13 cellular contexts compared by ENCODE assay signal in genomic region chr2:20208487-20208882, GRCh38. TPM values are rescaled to one million over a fixed set of nuclear protein-coding genes. Genes with fewer than 3 reads are reported as not detected.
DNase-seq lines count a peak whose midpoint lies in the region; ATAC-seq, FAIRE-seq and TF ChIP-seq lines count a peak whose summit lies in the region.
"Had no signal": no experiment of that assay in that cellular context is flagged by ENCODE, and none has a peak within 500 bp of the region (broad histone marks: within the 10 kb centered on the region; RNA-seq: fewer than 3 reads in every experiment).

No MANE protein-coding gene starts in this region.

- H3K4me3 ChIP-seq in skeletal muscle satellite cell (ENCODE audit: low read length) = no peak overlapping the region
- H3K4me3 ChIP-seq: neural progenitor cell had no signal

- no peak overlapping the region for H3K4me2 ChIP-seq in skeletal muscle satellite cell (ENCODE audit: low read length)
- H3K4me2 ChIP-seq: neural progenitor cell had no signal

- H3K27me3 ChIP-seq in skeletal muscle satellite cell (ENCODE audit: control insufficient read depth, insufficient read depth, low read length) = no peaks in the 10 kb centered on the region
- H3K27me3 ChIP-seq: neural progenitor cell had no signal

- FAIRE-seq in GM12891 (lab: Jason Lieb, UNC) = peak; percentile 70

- H3K4me1 ChIP-seq in skeletal muscle satellite cell (ENCODE audit: control insufficient read depth, insufficient read depth, low read length) = no peaks in the 10 kb centered on the region

- no peaks in the 10 kb centered on the region for H3K9me3 ChIP-seq in skeletal muscle satellite cell (replicated peaks; ENCODE audit: low read length)

- H3K9ac ChIP-seq in skeletal muscle satellite cell (ENCODE audit: low read depth, low read length) = peak overlapping the region; percentile 47
- H3K9ac ChIP-seq: neural progenitor cell had no signal

- DNase-seq in GM12891 (ENCODE audit: insufficient read length, low spot score) (no peak), OCI-M1 (lab: John Stamatoyannopoulos, UW) (peak; percentile 8), fibroblast of peridontal ligament (ENCODE audit: extremely low read depth) (peak; percentile 38), NK-92 (lab: John Stamatoyannopoulos, UW; ENCODE audit: unreplicated experiment) (no peak)
- DNase-seq: activated CD8-positive, alpha-beta T cell treated with anti-CD3 and anti-CD28 coated beads, Interleukin-2, amount 10 ng/mL, durations not matched to agents 7 days and 5 days; activated naive CD4-positive, alpha-beta T cell treated with Interleukin-2 at 50 U/mL for 16 hours; CD8-positive, alpha-beta memory T cell; H7 had no signal

- ATAC-seq in HG03139 (IDR thresholded peaks at IDR 0.05; ENCODE audit: unreplicated experiment) = no peak
- ATAC-seq in GM21619 (IDR thresholded peaks at IDR 0.05; ENCODE audit: unreplicated experiment) = no peak
- no peak for ATAC-seq in GM21360 (IDR thresholded peaks at IDR 0.05; ENCODE audit: unreplicated experiment)
- ATAC-seq: activated CD8-positive, alpha-beta T cell treated with anti-CD3 and anti-CD28 coated beads, Interleukin-2, amount 10 ng/mL, durations not matched to agents 7 days and 5 days had no signal

- H3K36me3 ChIP-seq in skeletal muscle satellite cell (ENCODE audit: insufficient read depth, low read length) = no peaks in the 10 kb centered on the region
- H3K36me3 ChIP-seq: neural progenitor cell had no signal

- no peak for TF ChIP-seq POLR2A in GM12891 (IDR thresholded peaks at IDR 0.05; ENCODE audit: low read depth, low read length)

TF ChIP-seq in GM12891, 5 proteins besides CTCF, POLR2A, EP300 and RAD21:
- TF ChIP-seq TAF1 (IDR thresholded peaks at IDR 0.05; ENCODE audit: low read depth, low read length) (no peak), SPI1 (IDR thresholded peaks at IDR 0.05; ENCODE audit: low read depth, low read length) (no peak), PAX5 (IDR thresholded peaks at IDR 0.05; ENCODE audit: insufficient read depth, low read length, severe bottlenecking) (no peak), POLR2AphosphoS5 (IDR thresholded peaks at IDR 0.05; ENCODE audit: low read depth, low read length) (no peak), POU2F2 (IDR thresholded peaks at IDR 0.05; ENCODE audit: low read depth, low read length) (no peak)

RNA-seq across cellular contexts. Expression of gene SDC1, which starts 16.4 kb away (rescaled TPM):
- 25.5 TPM for polyA plus RNA-seq in GM12891 (2012; ENCODE audit: low read depth, missing spikeins)
- 3.1 and 3.3 TPM in 2 replicates for total RNA-seq in skeletal muscle satellite cell (2012; rRNA removed)
- total RNA-seq: activated CD8-positive, alpha-beta T cell treated with anti-CD3 and anti-CD28 coated beads, Interleukin-2, amount 10 ng/mL, durations not matched to agents 7 days and 5 days had no signal
- polyA plus RNA-seq: CD8-positive, alpha-beta memory T cell had no signal

Comparison
In these comparisons a context has a peak if more than half of its experiments do, and no peak if none do; other contexts are left out.
1. DNase-seq: peak in OCI-M1 (single experiment) and fibroblast of peridontal ligament (single experiment); none in GM12891 (single experiment) and NK-92 (single experiment).